In the genomic region with DNA sequence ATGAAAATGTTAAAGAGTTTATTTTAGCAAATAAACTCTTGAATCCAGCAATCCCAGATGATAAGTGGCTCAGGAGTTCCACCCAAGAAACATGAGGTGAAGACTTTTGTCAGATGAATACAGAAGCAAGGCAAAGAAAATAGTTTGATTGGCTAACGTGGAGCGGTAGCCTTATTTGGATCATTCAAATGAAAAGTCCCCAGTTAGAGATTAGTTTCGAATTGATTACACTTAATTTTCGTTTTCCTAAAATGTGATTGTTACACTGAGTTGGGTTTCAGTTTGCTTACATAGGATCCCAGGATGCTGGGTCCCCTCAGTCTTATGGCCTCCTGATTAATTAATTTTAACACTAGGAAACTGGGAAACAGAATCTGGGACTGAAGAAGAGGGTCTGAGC, we compare ENCODE assay signal across 10 cellular contexts.
"Had no signal": no experiment of that assay in that cellular context is flagged by ENCODE, and none has a peak within 500 bp of the region (broad histone marks: within the 10 kb centered on the region; RNA-seq: fewer than 3 reads in every experiment).

No MANE protein-coding gene starts in this region.

- H3K9me3 Mint-ChIP-seq: HFFc6 had no signal

- H3K27me3 Mint-ChIP-seq: IgD-negative memory B cell had no signal

- ATAC-seq: HCT116, HepG2 had no signal

- H3K27ac ChIP-seq: GM23248, HL-60, KMS-11 had no signal

- H3K27ac Mint-ChIP-seq: HFFc6 had no signal

- DNase-seq: GM23248, GOT3, H7, HFFc6, KBM-7 had no signal

- H3K4me3 Mint-ChIP-seq: HFFc6 had no signal
